18 cellular contexts compared by ENCODE assay signal in genomic region chr20:24406251-24406650, GRCh38.
DNase-seq lines count a peak whose midpoint lies in the region; ATAC-seq, FAIRE-seq and TF ChIP-seq lines count a peak whose summit lies in the region.
"Had no signal": no experiment of that assay in that cellular context is flagged by ENCODE, and none has a peak within 500 bp of the region (broad histone marks: within the 10 kb centered on the region; RNA-seq: fewer than 3 reads in every experiment).

No MANE protein-coding gene starts in this region.

- H3K27me3 ChIP-seq in H7 (ENCODE audit: control insufficient read depth, insufficient read depth, low read length): no peaks in the 10 kb centered on the region
- H3K27me3 ChIP-seq: MG63 had no signal

- no peaks in the 10 kb centered on the region for H3K36me3 Mint-ChIP-seq in activated T-cell treated with anti-CD3 and anti-CD28 coated beads, Interleukin-2, amount 50 U/mL, for 4 hours (ENCODE audit: insufficient read depth)
- no peaks in the 10 kb centered on the region for H3K36me3 Mint-ChIP-seq in activated T-helper 2 cell treated with anti-CD3 and anti-CD28 coated beads, Interferon-gamma antibody, Interleukin-2, Interleukin-4, amounts not matched to agents 10 μg/mL and 5 μg/mL and 100 μg/mL, durations not matched to agents 14 hours and 24 hours and 36 hours (ENCODE audit: low read depth)
- no peaks in the 10 kb centered on the region for H3K36me3 Mint-ChIP-seq in stimulated activated naive CD8-positive, alpha-beta T cell treated with anti-CD3 and anti-CD28 coated beads, Interleukin-15, Interleukin-2, amounts not matched to agents 100 ng/mL and 50 ng/mL, for 24 hours (ENCODE audit: low read depth)
- H3K36me3 Mint-ChIP-seq: CD4-positive, alpha-beta memory T cell had no signal

- no peaks in the 10 kb centered on the region for H3K9me3 Mint-ChIP-seq in activated T-cell treated with anti-CD3 and anti-CD28 coated beads, Interleukin-2, amount 50 U/mL, for 4 hours
- H3K9me3 Mint-ChIP-seq in activated T-helper 2 cell treated with anti-CD3 and anti-CD28 coated beads, Interferon-gamma antibody, Interleukin-2, Interleukin-4, amounts not matched to agents 10 μg/mL and 5 μg/mL and 100 μg/mL, durations not matched to agents 14 hours and 24 hours and 36 hours: no peaks in the 10 kb centered on the region
- H3K9me3 Mint-ChIP-seq in stimulated activated naive CD8-positive, alpha-beta T cell treated with anti-CD3 and anti-CD28 coated beads, Interleukin-15, Interleukin-2, amounts not matched to agents 100 ng/mL and 50 ng/mL, for 24 hours: no peaks in the 10 kb centered on the region

- no peaks in the 10 kb centered on the region for H3K36me3 ChIP-seq in H7 (replicated peaks; ENCODE audit: control insufficient read depth, insufficient read depth, low read length)
- H3K36me3 ChIP-seq: MG63 had no signal

- no peak overlapping the region for H3K4me3 Mint-ChIP-seq in activated T-cell treated with anti-CD3 and anti-CD28 coated beads, Interleukin-2, amount 50 U/mL, for 4 hours
- no peak overlapping the region for H3K4me3 Mint-ChIP-seq in activated T-helper 2 cell treated with anti-CD3 and anti-CD28 coated beads, Interferon-gamma antibody, Interleukin-2, Interleukin-4, amounts not matched to agents 10 μg/mL and 5 μg/mL and 100 μg/mL, durations not matched to agents 14 hours and 24 hours and 36 hours (ENCODE audit: low read depth)
- no peak overlapping the region for H3K4me3 Mint-ChIP-seq in stimulated activated naive CD8-positive, alpha-beta T cell treated with anti-CD3 and anti-CD28 coated beads, Interleukin-15, Interleukin-2, amounts not matched to agents 100 ng/mL and 50 ng/mL, for 24 hours
- H3K4me3 Mint-ChIP-seq: HFFc6 had no signal

- DNase-seq in activated T-cell treated with anti-CD3 and anti-CD28 coated beads, Interleukin-2, amount 50 U/mL, for 4 hours: no peak
- no peak for DNase-seq in activated T-cell treated with anti-CD3 and anti-CD28 coated beads for 4 hours
- no peak for DNase-seq in activated T-helper 2 cell treated with anti-CD3 and anti-CD28 coated beads, Interferon-gamma antibody, Interleukin-2, Interleukin-4, amounts not matched to agents 10 μg/mL and 5 μg/mL and 100 μg/mL, durations not matched to agents 14 hours and 24 hours and 36 hours (ENCODE audit: low spot score)
- no peak for DNase-seq in H7
- DNase-seq in H54 (ENCODE audit: insufficient read length, low spot score): no peak
- DNase-seq: ACHN; CD4-positive, alpha-beta memory T cell; GOT3; HFFc6; KBM-7; MG63; NCI-H1092 treated with DMSO at 0.1 percent for 48 hours; NCI-H1694 treated with DMSO at 0.1 percent for 48 hours; NCI-H69; NK-92 treated with Interleukin-12 subunit alpha and Interleukin-12 subunit beta, amount 100 ng/mL, for 24 hours; PC-3 had no signal

- no peak for TF ChIP-seq POLR2A in H54 (IDR thresholded peaks at IDR 0.05; ENCODE audit: low read depth, low read length)

- intact Hi-C loops in activated T-helper 2 cell treated with anti-CD3 and anti-CD28 coated beads, Interferon-gamma antibody, Interleukin-2, Interleukin-4, amounts not matched to agents 10 μg/mL and 5 μg/mL and 100 μg/mL, durations not matched to agents 14 hours and 24 hours and 36 hours (cut with micrococcal nuclease): no loop called here

- no peak overlapping the region for H3K4me3 ChIP-seq in H7 (ENCODE audit: insufficient read depth, low read depth, low read length)
- H3K4me3 ChIP-seq: MG63 had no signal

- peaks cover 17% of the 10 kb centered on the region for H3K4me1 Mint-ChIP-seq in activated T-cell treated with anti-CD3 and anti-CD28 coated beads, Interleukin-2, amount 50 U/mL, for 4 hours (ENCODE audit: low read depth)
- peaks cover 19% of the 10 kb centered on the region for H3K4me1 Mint-ChIP-seq in activated T-helper 2 cell treated with anti-CD3 and anti-CD28 coated beads, Interferon-gamma antibody, Interleukin-2, Interleukin-4, amounts not matched to agents 10 μg/mL and 5 μg/mL and 100 μg/mL, durations not matched to agents 14 hours and 24 hours and 36 hours (ENCODE audit: low read depth)
- H3K4me1 Mint-ChIP-seq in stimulated activated naive CD8-positive, alpha-beta T cell treated with anti-CD3 and anti-CD28 coated beads, Interleukin-15, Interleukin-2, amounts not matched to agents 100 ng/mL and 50 ng/mL, for 24 hours (ENCODE audit: low read depth): peaks cover 17% of the 10 kb centered on the region

- H3K27me3 Mint-ChIP-seq in activated T-cell treated with anti-CD3 and anti-CD28 coated beads, Interleukin-2, amount 50 U/mL, for 4 hours (ENCODE audit: low read depth): peaks cover 6% of the 10 kb centered on the region
- H3K27me3 Mint-ChIP-seq in activated T-helper 2 cell treated with anti-CD3 and anti-CD28 coated beads, Interferon-gamma antibody, Interleukin-2, Interleukin-4, amounts not matched to agents 10 μg/mL and 5 μg/mL and 100 μg/mL, durations not matched to agents 14 hours and 24 hours and 36 hours (ENCODE audit: low read depth): no peaks in the 10 kb centered on the region
- no peaks in the 10 kb centered on the region for H3K27me3 Mint-ChIP-seq in stimulated activated naive CD8-positive, alpha-beta T cell treated with anti-CD3 and anti-CD28 coated beads, Interleukin-15, Interleukin-2, amounts not matched to agents 100 ng/mL and 50 ng/mL, for 24 hours

- FAIRE-seq in H54 (lab: Jason Lieb, UNC): no peak

- peak; percentile 72 to 81 for ATAC-seq in activated T-cell treated with anti-CD3 and anti-CD28 coated beads, Interleukin-2, amount 50 U/mL, for 4 hours
- ATAC-seq in GM19463 (IDR thresholded peaks at IDR 0.05; ENCODE audit: unreplicated experiment): peak; percentile 27
- ATAC-seq: PC-3 had no signal

- peak overlapping the region; percentile 33 for H3K27ac Mint-ChIP-seq in activated T-helper 2 cell treated with anti-CD3 and anti-CD28 coated beads, Interferon-gamma antibody, Interleukin-2, Interleukin-4, amounts not matched to agents 10 μg/mL and 5 μg/mL and 100 μg/mL, durations not matched to agents 14 hours and 24 hours and 36 hours
- H3K27ac Mint-ChIP-seq in stimulated activated naive CD8-positive, alpha-beta T cell treated with anti-CD3 and anti-CD28 coated beads, Interleukin-15, Interleukin-2, amounts not matched to agents 100 ng/mL and 50 ng/mL, for 24 hours: peak overlapping the region; percentile 43
- H3K27ac Mint-ChIP-seq: HFFc6 had no signal
